ENCODE assay signal across 20 cellular contexts in the genomic region with DNA sequence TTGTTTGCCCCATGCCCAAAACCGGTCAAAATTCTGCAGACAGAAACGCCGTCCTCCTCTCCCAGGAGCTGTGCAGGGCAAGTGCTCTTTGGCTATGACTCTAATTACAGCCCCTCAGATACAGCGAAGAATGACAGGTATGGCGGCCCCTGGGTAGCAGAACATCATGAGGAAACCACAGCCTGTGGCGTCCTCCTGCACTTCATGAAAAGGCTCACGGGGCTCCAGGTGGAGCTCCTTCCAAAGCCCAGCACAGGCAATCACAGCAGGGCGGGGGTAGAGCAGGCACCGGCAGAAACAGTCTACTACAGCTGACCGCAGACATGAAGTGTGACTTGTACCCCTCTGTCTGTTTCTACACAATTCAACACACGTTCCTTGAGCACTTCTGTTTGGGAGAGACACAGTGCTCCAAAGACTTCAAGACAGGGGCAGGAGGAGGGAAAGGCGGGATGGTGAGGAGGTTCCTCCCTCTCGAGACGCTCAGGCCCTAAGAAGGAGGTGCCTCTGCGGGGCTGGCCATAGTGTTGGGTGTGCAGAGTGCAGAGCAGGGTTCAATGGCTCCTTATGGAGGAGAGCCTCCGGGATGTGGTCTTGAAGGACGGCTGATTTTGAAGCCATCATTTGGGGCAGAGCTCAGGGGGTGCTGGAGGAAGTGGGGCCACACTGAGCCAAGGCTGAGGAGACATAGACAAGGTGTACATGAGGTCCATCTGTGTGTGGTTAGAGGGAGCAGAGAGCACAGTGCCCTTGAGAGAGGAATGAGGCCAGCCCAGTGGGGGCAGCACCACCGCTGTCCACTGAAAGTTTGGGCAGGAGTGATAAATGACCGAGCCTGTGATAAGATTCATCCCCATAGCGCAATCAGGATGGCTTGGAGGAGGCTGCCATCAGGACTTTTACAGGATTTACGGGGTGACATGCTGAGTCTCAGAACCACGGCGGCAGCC.
DNase-seq lines count a peak whose midpoint lies in the region; ATAC-seq, FAIRE-seq and TF ChIP-seq lines count a peak whose summit lies in the region.
"Had no signal": no experiment of that assay in that cellular context is flagged by ENCODE, and none has a peak within 500 bp of the region (broad histone marks: within the 10 kb centered on the region; RNA-seq: fewer than 3 reads in every experiment).

No MANE protein-coding gene starts in this region.

- ATAC-seq in lung (ENCODE audit: insufficient read depth, low FRiP score) (no peak), HG03432 (IDR thresholded peaks at IDR 0.05; ENCODE audit: unreplicated experiment) (no peak), left cardiac atrium (no peak)
- ATAC-seq in stimulated activated memory B cell treated with anti-CD40 and anti-IgM and Interleukin-4, amounts not matched to agents 10 μg/mL and 1 μg/mL and 100 μg/mL, for 72 hours, result peak; percentile 10
- ATAC-seq: GM12878, HCT116 had no signal

- no peaks in the 10 kb centered on the region for H3K36me3 Mint-ChIP-seq in nephron progenitor cell (ENCODE audit: low read depth)
- no peaks in the 10 kb centered on the region for H3K36me3 Mint-ChIP-seq in stimulated activated memory B cell treated with anti-CD40 and anti-IgM and Interleukin-4, amounts not matched to agents 10 μg/mL and 1 μg/mL and 100 μg/mL, for 72 hours
- H3K36me3 Mint-ChIP-seq: CD4-positive, alpha-beta memory T cell had no signal

- intact Hi-C loops in esophagus muscularis mucosa (cut with DNase I), result no loop called here
- intact Hi-C loops in left cardiac atrium (cut with DNase I), result no loop called here

- no peak for TF ChIP-seq EP300 in esophagus muscularis mucosa (IDR thresholded peaks at IDR 0.05)

- H3K27me3 Mint-ChIP-seq in nephron progenitor cell (ENCODE audit: low read depth, poor library complexity), result peaks cover 12% of the 10 kb centered on the region
- peaks cover 21% of the 10 kb centered on the region for H3K27me3 Mint-ChIP-seq in stimulated activated memory B cell treated with anti-CD40 and anti-IgM and Interleukin-4, amounts not matched to agents 10 μg/mL and 1 μg/mL and 100 μg/mL, for 72 hours

- FAIRE-seq in HTR-8/SVneo (lab: Jason Lieb, UNC), result no peak
- FAIRE-seq: G401.6, GM12878, GM19239, H1 had no signal

- H3K9me3 Mint-ChIP-seq in nephron progenitor cell, result no peaks in the 10 kb centered on the region
- H3K9me3 Mint-ChIP-seq in stimulated activated memory B cell treated with anti-CD40 and anti-IgM and Interleukin-4, amounts not matched to agents 10 μg/mL and 1 μg/mL and 100 μg/mL, for 72 hours, result no peaks in the 10 kb centered on the region
- H3K9me3 Mint-ChIP-seq: CD4-positive, alpha-beta memory T cell; H9 had no signal

- H3K4me1 ChIP-seq in esophagus muscularis mucosa (no peaks in the 10 kb centered on the region), lung (ENCODE audit: control insufficient read depth in 2 of 2, insufficient read depth in 2 of 2, low read length in 2 of 2) (no peaks in the 10 kb centered on the region)

- no peak for TF ChIP-seq POLR2A in esophagus muscularis mucosa (IDR thresholded peaks at IDR 0.05; ENCODE audit: low read depth)

- H3K27ac ChIP-seq in esophagus muscularis mucosa (replicated peaks in 1 of 4) (no peak overlapping the region), lung (ENCODE audit: low read depth in 1 of 2, low read length in 1 of 2) (no peak overlapping the region)
- H3K27ac ChIP-seq: GM23248 had no signal

- H3K27ac Mint-ChIP-seq in nephron progenitor cell, result peak overlapping the region; percentile 3
- H3K27ac Mint-ChIP-seq in stimulated activated memory B cell treated with anti-CD40 and anti-IgM and Interleukin-4, amounts not matched to agents 10 μg/mL and 1 μg/mL and 100 μg/mL, for 72 hours, result no peak overlapping the region
- H3K27ac Mint-ChIP-seq: CD4-positive, alpha-beta memory T cell had no signal

- H3K27me3 ChIP-seq in esophagus muscularis mucosa (no peaks in the 10 kb centered on the region), lung (ENCODE audit: control insufficient read depth, insufficient read depth) (no peaks in the 10 kb centered on the region)

- no peak overlapping the region for H3K4me3 Mint-ChIP-seq in nephron progenitor cell
- no peak overlapping the region for H3K4me3 Mint-ChIP-seq in stimulated activated memory B cell treated with anti-CD40 and anti-IgM and Interleukin-4, amounts not matched to agents 10 μg/mL and 1 μg/mL and 100 μg/mL, for 72 hours
- H3K4me3 Mint-ChIP-seq: CD4-positive, alpha-beta memory T cell; H9 had no signal

- no peak overlapping the region for H3K4me3 ChIP-seq in esophagus muscularis mucosa
- H3K4me3 ChIP-seq in lung, result no peak overlapping the region
- H3K4me3 ChIP-seq: GM12878, GM23248 had no signal

- H3K36me3 ChIP-seq in esophagus muscularis mucosa, result no peaks in the 10 kb centered on the region
- no peaks in the 10 kb centered on the region for H3K36me3 ChIP-seq in lung (ENCODE audit: control insufficient read depth in 2 of 2, insufficient read depth in 2 of 2, low read length in 2 of 2)

- H3K9me3 ChIP-seq in esophagus muscularis mucosa, result no peaks in the 10 kb centered on the region
- H3K9me3 ChIP-seq in lung (ENCODE audit: control insufficient read depth in 2 of 2, insufficient read depth in 1 of 2, low read length in 1 of 2), result peaks cover 0 to 1% of the 10 kb centered on the region in 2 donors

- TF ChIP-seq CTCF in esophagus muscularis mucosa (IDR thresholded peaks at IDR 0.05) (no peak), lung (IDR thresholded peaks at IDR 0.05; ENCODE audit: control extremely low read depth, extremely low read depth) (no peak), nephron progenitor cell (IDR thresholded peaks at IDR 0.05) (no peak)

- 84% methylated on average over 21 of the region's 23 CpGs for WGBS in esophagus muscularis mucosa
- 82 to 88% methylated on average over 23 of the region's 23 CpGs for WGBS in lung, 2 donors

- H3K4me1 Mint-ChIP-seq in nephron progenitor cell, result peaks cover 32% of the 10 kb centered on the region
- no peaks in the 10 kb centered on the region for H3K4me1 Mint-ChIP-seq in stimulated activated memory B cell treated with anti-CD40 and anti-IgM and Interleukin-4, amounts not matched to agents 10 μg/mL and 1 μg/mL and 100 μg/mL, for 72 hours
- H3K4me1 Mint-ChIP-seq: CD4-positive, alpha-beta memory T cell; H9 had no signal

- DNase-seq in esophagus muscularis mucosa (ENCODE audit: extremely low spot score) (peak; percentile 82), lung (ENCODE audit: low spot score) (peak; percentile 16), nephron progenitor cell (no peak), left cardiac atrium (no peak), HTR-8/SVneo (ENCODE audit: insufficient read length, low spot score) (no peak), germinal center (ENCODE audit: low spot score) (no peak)
- DNase-seq: C1 segment of cervical spinal cord; CD4-positive, alpha-beta memory T cell; COR-L47; DMS153; DND-41; GM23248; H9 had no signal

Comparison
In these comparisons a context has a peak if more than half of its experiments do, and no peak if none do; other contexts are left out.
1. DNase-seq: peak in esophagus muscularis mucosa (single experiment) and lung (single experiment); none in nephron progenitor cell (single experiment), left cardiac atrium (single experiment), HTR-8/SVneo (single experiment) and germinal center (single experiment).